In genomic region chr5:56270568-56271392, GRCh38 we compare ENCODE assay signal across 8 cellular contexts. TPM values are rescaled to one million over a fixed set of nuclear protein-coding genes. Genes with fewer than 3 reads are reported as not detected.
DNase-seq lines count a peak whose midpoint lies in the region; ATAC-seq and TF ChIP-seq lines count a peak whose summit lies in the region.

No MANE protein-coding gene starts in this region.

- no peaks in the 10 kb centered on the region for H3K27me3 ChIP-seq in adipocyte (replicated peaks; ENCODE audit: control insufficient read depth, insufficient read depth, low read length)

- H3K9ac ChIP-seq in adipocyte (ENCODE audit: low read length): peak overlapping the region; percentile 40

- H3K4me1 Mint-ChIP-seq in T-cell: peaks cover 18 to 21% (median 18%) of the 10 kb centered on the region in 3 donors

- POLR2A ChIA-PET in T-cell (lab: Charles Lee): interaction anchor here (0.5 to 1.0 kb wide), 3 partner anchors 12 to 984 kb away, joined by 3 to 8 read pairs (median 4); no protein-coding TSS in a partner anchor

- H3K36me3 Mint-ChIP-seq in T-cell: no peaks in the 10 kb centered on the region

- peak; percentile 94 for ATAC-seq in HG02588 (IDR thresholded peaks at IDR 0.05; ENCODE audit: unreplicated experiment)
- ATAC-seq in T-cell (replicated peaks in 1 of 4): peak; percentile 89 to 97 (median 94)
- ATAC-seq in left cardiac atrium: peak; percentile 98 to 99

- CTCF ChIA-PET in T-cell (lab: Charles Lee): interaction anchor here (0.5 to 5.3 kb wide), 27 partner anchors 15 to 950 kb away, joined by 3 to 105 read pairs (median 4); no protein-coding TSS in a partner anchor

- peak overlapping the region; percentile 73 to 83 for H3K27ac Mint-ChIP-seq in T-cell

- H3K9me3 Mint-ChIP-seq in T-cell: no peaks in the 10 kb centered on the region

- TF ChIP-seq CTCF in GM12873 (IDR thresholded peaks at IDR 0.05; ENCODE audit: insufficient read depth, low read depth, low read length, missing control alignments): peak; percentile 100
- TF ChIP-seq CTCF in retinal pigment epithelial cell (conservative IDR thresholded peaks at IDR 0.05; ENCODE audit: low read depth, low read length): peak; percentile 100

- no peak overlapping the region for H3K4me3 ChIP-seq in adipocyte (ENCODE audit: low read length)
- H3K4me3 ChIP-seq in retinal pigment epithelial cell (ENCODE audit: low read length): no peak overlapping the region

- H3K4me3 Mint-ChIP-seq in T-cell: peak overlapping the region; percentile 54 to 64 (median 61)

- H3K4me1 ChIP-seq in adipocyte (ENCODE audit: control insufficient read depth, insufficient read depth, low read length): peaks cover 12% of the 10 kb centered on the region

- no peaks in the 10 kb centered on the region for H3K27me3 Mint-ChIP-seq in T-cell

- H3K36me3 ChIP-seq in adipocyte (ENCODE audit: control insufficient read depth, insufficient read depth, low read length, severe bottlenecking): no peaks in the 10 kb centered on the region

- no peaks in the 10 kb centered on the region for H3K9me3 ChIP-seq in adipocyte (ENCODE audit: control insufficient read depth, low read length)

- peak; percentile 38 for DNase-seq in NCI-H1092 (lab: John Stamatoyannopoulos, UW)
- peak; percentile 38 to 78 (median 62) for DNase-seq in T-cell
- peak; percentile 93 for DNase-seq in adipocyte (ENCODE audit: low read depth)
- peak; percentile 84 for DNase-seq in left cardiac atrium
- DNase-seq in retinal pigment epithelial cell (ENCODE audit: low read depth): no peak
- no peak for DNase-seq in cortex of kidney (lab: John Stamatoyannopoulos, UW)

- intact Hi-C loops in left cardiac atrium (cut with DNase I): loop anchor here (1.0 to 5.0 kb wide), 2 partner anchors 567 to 568 kb away; no protein-coding TSS in a partner anchor

RNA-seq across cellular contexts. Expression of gene ANKRD55, which starts 37.6 kb away (rescaled TPM):
- total RNA-seq in T-cell (10 to 100 TPM in 1 of 5 donors, 1 to 10 TPM in 4; 2.8 to 19.9 (median 3.4) TPM), left cardiac atrium (under 1 TPM in 1 of 2 donors, not detected in 1; 0.29 TPM)

Comparison
In these comparisons a context has a peak if more than half of its experiments do, and no peak if none do; other contexts are left out.
1. DNase-seq: peak in NCI-H1092 (single experiment), T-cell (34 of 34), adipocyte (single experiment) and left cardiac atrium (single experiment); none in retinal pigment epithelial cell (single experiment) and cortex of kidney (single experiment).
2. Peak in every context shown above with its lines, with median percentiles within 50 percentile points of each other: ATAC-seq.